ENCODE assay signal across 14 cellular contexts in genomic region chr2:205511666-205512065, GRCh38.
"Had no signal": no experiment of that assay in that cellular context is flagged by ENCODE, and none has a peak within 500 bp of the region (broad histone marks: within the 10 kb centered on the region; RNA-seq: fewer than 3 reads in every experiment).

No MANE protein-coding gene starts in this region.

- H3K4me3 ChIP-seq: dorsolateral prefrontal cortex, heart right ventricle, ovary, upper lobe of left lung had no signal

- DNase-seq: activated CD4-positive, alpha-beta T cell treated with anti-CD3 and anti-CD28 coated beads, Interleukin-2, amount 10 ng/mL, durations not matched to agents 7 days and 5 days; activated CD4-positive, CD25-positive, alpha-beta regulatory T cell; activated CD8-positive, alpha-beta memory T cell treated with anti-CD3 and anti-CD28 coated beads for 24 hours; activated naive CD4-positive, alpha-beta T cell treated with Interleukin-2 at 50 U/mL for 16 hours; activated naive CD8-positive, alpha-beta T cell treated with anti-CD3 and anti-CD28 coated beads, Interleukin-2, amount 50 U/mL, for 24 hours; dorsolateral prefrontal cortex; heart right ventricle; left ventricle myocardium superior; mesenchymal stem cell; ovary; stimulated activated CD4-positive, alpha-beta T cell treated with anti-CD3 and anti-CD28 coated beads, Interleukin-4, amount 100 ng/mL, for 1 hour; stimulated activated CD8-positive, alpha-beta memory T cell treated with anti-CD3 and anti-CD28 coated beads, Interleukin-4, amount 100 ng/mL, for 48 hours; upper lobe of left lung had no signal

- H3K27ac ChIP-seq: dorsolateral prefrontal cortex, heart right ventricle, ovary, upper lobe of left lung had no signal

- H3K4me1 ChIP-seq: upper lobe of left lung had no signal

- H3K36me3 ChIP-seq: heart right ventricle, ovary, upper lobe of left lung had no signal

- H3K9me3 ChIP-seq: ovary, upper lobe of left lung had no signal

- H3K27me3 ChIP-seq: dorsolateral prefrontal cortex, heart right ventricle, ovary, upper lobe of left lung had no signal

- ATAC-seq: activated naive CD8-positive, alpha-beta T cell treated with anti-CD3 and anti-CD28 coated beads, Interleukin-2, amount 50 U/mL, for 24 hours; esophagus mucosa; heart right ventricle; left ventricle myocardium superior had no signal
